In genomic region chr12:22246438-22246837, GRCh38 we compare ENCODE assay signal across 17 cellular contexts.
DNase-seq lines count a peak whose midpoint lies in the region; ATAC-seq and TF ChIP-seq lines count a peak whose summit lies in the region.
"Had no signal": no experiment of that assay in that cellular context is flagged by ENCODE, and none has a peak within 500 bp of the region (broad histone marks: within the 10 kb centered on the region; RNA-seq: fewer than 3 reads in every experiment).

No MANE protein-coding gene starts in this region.

- H3K9me3 ChIP-seq in HUES64 (ENCODE audit: insufficient read depth, low read depth, low read length) (no peaks in the 10 kb centered on the region), endodermal cell (ENCODE audit: control insufficient read depth, low read length) (no peaks in the 10 kb centered on the region)
- H3K9me3 ChIP-seq: A549, BLaER1 had no signal

- H3K4me1 ChIP-seq in HUES64 (ENCODE audit: insufficient read depth, low read length) = peaks cover 17% of the 10 kb centered on the region
- H3K4me1 ChIP-seq in endodermal cell (ENCODE audit: control insufficient read depth, insufficient read depth, low read length) = peaks cover 27% of the 10 kb centered on the region
- H3K4me1 ChIP-seq: A549 had no signal

- H3K27ac Mint-ChIP-seq in endodermal cell (peak overlapping the region; percentile 72), nephron progenitor cell (peak overlapping the region; percentile 64), progenitor cell of endocrine pancreas (peak overlapping the region; percentile 33)
- H3K27ac Mint-ChIP-seq: CD14-positive monocyte, HFFc6 had no signal

- H3K36me3 Mint-ChIP-seq in endodermal cell (ENCODE audit: low read depth) = no peaks in the 10 kb centered on the region
- peaks cover 10% of the 10 kb centered on the region for H3K36me3 Mint-ChIP-seq in nephron progenitor cell (ENCODE audit: low read depth)
- no peaks in the 10 kb centered on the region for H3K36me3 Mint-ChIP-seq in progenitor cell of endocrine pancreas (ENCODE audit: insufficient read depth)
- H3K36me3 Mint-ChIP-seq: CD14-positive monocyte had no signal

- H3K4me3 Mint-ChIP-seq in endodermal cell (peak overlapping the region; percentile 14), nephron progenitor cell (no peak overlapping the region), progenitor cell of endocrine pancreas (ENCODE audit: low read depth) (no peak overlapping the region)
- H3K4me3 Mint-ChIP-seq: CD14-positive monocyte; CD4-positive, alpha-beta memory T cell; HFFc6 had no signal

- no peak for DNase-seq in endodermal cell
- DNase-seq in nephron progenitor cell = no peak
- DNase-seq in progenitor cell of endocrine pancreas (ENCODE audit: low spot score, unreplicated experiment) = no peak
- DNase-seq in NCI-H1694 (lab: John Stamatoyannopoulos, UW) = no peak
- DNase-seq in activated T-cell treated with anti-CD3 and anti-CD28 coated beads, Interleukin-2, amount 50 U/mL, for 1 hour = no peak
- DNase-seq: CD4-positive, alpha-beta memory T cell; DMS153; DMS79; GDM1; GM23248; HFFc6 had no signal

- H3K36me3 ChIP-seq in HUES64 (ENCODE audit: insufficient read depth, low read length) (no peaks in the 10 kb centered on the region), endodermal cell (ENCODE audit: control insufficient read depth, insufficient read depth, low read length) (peaks cover 10% of the 10 kb centered on the region)
- H3K36me3 ChIP-seq: BLaER1 had no signal

- TF ChIP-seq CTCF in endodermal cell (conservative IDR thresholded peaks at IDR 0.05) = no peak
- TF ChIP-seq CTCF in nephron progenitor cell (IDR thresholded peaks at IDR 0.05) = no peak
- no peak for TF ChIP-seq CTCF in progenitor cell of endocrine pancreas (IDR thresholded peaks at IDR 0.05; ENCODE audit: unreplicated experiment)

- 89% methylated on average over 7 of the region's 7 CpGs for WGBS in HUES64
- WGBS in endodermal cell (ENCODE audit: insufficient coverage in 1 of 2, insufficient read length in 1 of 2), 2 experiments = 75 to 80% methylated on average over 6 to 7 of the region's 7 CpGs

- H3K27me3 ChIP-seq in HUES64 (ENCODE audit: insufficient read depth, low read length) (no peaks in the 10 kb centered on the region), endodermal cell (ENCODE audit: control insufficient read depth, insufficient read depth, low read length, poor library complexity, severe bottlenecking) (no peaks in the 10 kb centered on the region)

- H3K4me3 ChIP-seq in HUES64 (ENCODE audit: low read length) (no peak overlapping the region), endodermal cell (ENCODE audit: low read length) (peak overlapping the region; percentile 52)
- H3K4me3 ChIP-seq: A549, BLaER1, GM23248 had no signal

- H3K27ac ChIP-seq in HUES64 (ENCODE audit: low read depth, low read length) (peak overlapping the region; percentile 62), endodermal cell (ENCODE audit: low read depth, low read length) (peak overlapping the region; percentile 61)
- H3K27ac ChIP-seq: A549, BLaER1, GM23248 had no signal

- H3K9ac ChIP-seq in HUES64 (ENCODE audit: low read depth, low read length) (no peak overlapping the region), endodermal cell (ENCODE audit: extremely low read depth, low read length, poor library complexity, severe bottlenecking) (no peak overlapping the region)
- H3K9ac ChIP-seq: BLaER1, GM23248 had no signal

- H3K4me1 Mint-ChIP-seq in endodermal cell = peaks cover 50% of the 10 kb centered on the region
- peaks cover 47% of the 10 kb centered on the region for H3K4me1 Mint-ChIP-seq in nephron progenitor cell
- H3K4me1 Mint-ChIP-seq in progenitor cell of endocrine pancreas (ENCODE audit: low read depth) = peaks cover 21% of the 10 kb centered on the region

- H3K27me3 Mint-ChIP-seq in endodermal cell (ENCODE audit: insufficient read depth) (no peaks in the 10 kb centered on the region), nephron progenitor cell (ENCODE audit: low read depth, poor library complexity) (peaks cover 5% of the 10 kb centered on the region), progenitor cell of endocrine pancreas (no peaks in the 10 kb centered on the region)
- H3K27me3 Mint-ChIP-seq: CD4-positive, alpha-beta memory T cell had no signal

- no peak for ATAC-seq in HG03520 (IDR thresholded peaks at IDR 0.05; ENCODE audit: unreplicated experiment)
- ATAC-seq: A549, HCT116 had no signal

- H3K9me3 Mint-ChIP-seq in endodermal cell (no peaks in the 10 kb centered on the region), nephron progenitor cell (no peaks in the 10 kb centered on the region), progenitor cell of endocrine pancreas (ENCODE audit: low read depth) (no peaks in the 10 kb centered on the region)
- H3K9me3 Mint-ChIP-seq: CD14-positive monocyte; CD4-positive, alpha-beta memory T cell; HFFc6 had no signal
